Comparison of ENCODE assay signal across 1 cellular context in the genomic region with DNA sequence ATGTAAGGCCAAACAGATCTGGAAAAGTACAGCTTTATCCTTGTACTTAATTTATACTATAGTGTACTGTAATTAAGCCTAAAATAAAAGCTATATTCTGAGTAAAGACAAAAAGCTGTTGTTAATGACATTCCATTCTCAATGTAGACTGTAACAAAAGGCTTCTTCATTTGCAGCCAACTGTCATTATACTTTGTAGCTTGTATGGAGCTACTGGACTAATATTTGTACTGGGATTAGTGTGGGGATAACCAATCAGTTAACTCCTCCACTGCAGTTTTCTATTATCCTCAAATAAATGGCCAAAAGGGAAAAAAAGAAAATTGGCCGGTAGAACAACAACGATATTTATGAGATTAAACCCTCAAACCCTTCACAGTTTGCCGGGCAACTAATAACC.
TF ChIP-seq lines count a peak whose summit lies in the region.

No MANE protein-coding gene starts in this region.

TF ChIP-seq in HepG2, 621 proteins besides CTCF, POLR2A, EP300 and RAD21 (continued from another document and continues in another):
- TF ChIP-seq HOXA5 (CRISPR knock-in tag; IDR thresholded peaks at IDR 0.05) = peak; percentile 18; the same call in 1 of the 2 replicates
- TF ChIP-seq ZNF280D (CRISPR knock-in tag; IDR thresholded peaks at IDR 0.05) = peak; percentile 70
- 0 out of 2 replicates have a peak, but pooled peaks have one; percentile 18 for TF ChIP-seq ZNF317 (CRISPR knock-in tag; IDR thresholded peaks at IDR 0.05)
- TF ChIP-seq SMARCC2 (IDR thresholded peaks at IDR 0.05) = no peak
- no peak for TF ChIP-seq ZNF382 (CRISPR knock-in tag; IDR thresholded peaks at IDR 0.05; ENCODE audit: borderline replicate concordance)
- TF ChIP-seq ELF1 (CRISPR knock-in tag; IDR thresholded peaks at IDR 0.05) = 0 out of 2 replicates have a peak, but pooled peaks have one; percentile 8
- TF ChIP-seq MED1 (CRISPR knock-in tag; IDR thresholded peaks at IDR 0.05) = peak; percentile 70
- TF ChIP-seq, protein P1, sequence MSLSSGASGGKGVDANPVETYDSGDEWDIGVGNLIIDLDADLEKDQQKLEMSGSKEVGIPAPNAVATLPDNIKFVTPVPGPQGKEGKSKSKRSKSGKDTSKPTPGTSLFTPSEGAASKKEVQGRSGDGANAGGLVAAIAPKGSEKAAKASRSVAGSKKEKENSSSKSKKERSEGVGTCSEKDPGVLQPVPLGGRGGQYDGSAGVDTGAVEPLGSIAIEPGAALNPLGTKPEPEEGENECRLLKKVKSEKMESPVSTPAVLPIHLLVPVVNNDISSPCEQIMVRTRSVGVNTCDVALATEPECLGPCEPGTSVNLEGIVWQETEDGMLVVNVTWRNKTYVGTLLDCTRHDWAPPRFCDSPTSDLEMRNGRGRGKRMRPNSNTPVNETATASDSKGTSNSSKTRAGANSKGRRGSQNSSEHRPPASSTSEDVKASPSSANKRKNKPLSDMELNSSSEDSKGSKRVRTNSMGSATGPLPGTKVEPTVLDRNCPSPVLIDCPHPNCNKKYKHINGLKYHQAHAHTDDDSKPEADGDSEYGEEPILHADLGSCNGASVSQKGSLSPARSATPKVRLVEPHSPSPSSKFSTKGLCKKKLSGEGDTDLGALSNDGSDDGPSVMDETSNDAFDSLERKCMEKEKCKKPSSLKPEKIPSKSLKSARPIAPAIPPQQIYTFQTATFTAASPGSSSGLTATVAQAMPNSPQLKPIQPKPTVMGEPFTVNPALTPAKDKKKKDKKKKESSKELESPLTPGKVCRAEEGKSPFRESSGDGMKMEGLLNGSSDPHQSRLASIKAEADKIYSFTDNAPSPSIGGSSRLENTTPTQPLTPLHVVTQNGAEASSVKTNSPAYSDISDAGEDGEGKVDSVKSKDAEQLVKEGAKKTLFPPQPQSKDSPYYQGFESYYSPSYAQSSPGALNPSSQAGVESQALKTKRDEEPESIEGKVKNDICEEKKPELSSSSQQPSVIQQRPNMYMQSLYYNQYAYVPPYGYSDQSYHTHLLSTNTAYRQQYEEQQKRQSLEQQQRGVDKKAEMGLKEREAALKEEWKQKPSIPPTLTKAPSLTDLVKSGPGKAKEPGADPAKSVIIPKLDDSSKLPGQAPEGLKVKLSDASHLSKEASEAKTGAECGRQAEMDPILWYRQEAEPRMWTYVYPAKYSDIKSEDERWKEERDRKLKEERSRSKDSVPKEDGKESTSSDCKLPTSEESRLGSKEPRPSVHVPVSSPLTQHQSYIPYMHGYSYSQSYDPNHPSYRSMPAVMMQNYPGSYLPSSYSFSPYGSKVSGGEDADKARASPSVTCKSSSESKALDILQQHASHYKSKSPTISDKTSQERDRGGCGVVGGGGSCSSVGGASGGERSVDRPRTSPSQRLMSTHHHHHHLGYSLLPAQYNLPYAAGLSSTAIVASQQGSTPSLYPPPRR (CRISPR knock-in tag; IDR thresholded peaks at IDR 0.05; ENCODE audit: borderline replicate concordance) = peak; percentile 22; the same call in 1 of the 2 replicates
- no peak for TF ChIP-seq NFE2L1 (CRISPR knock-in tag; IDR thresholded peaks at IDR 0.05; ENCODE audit: borderline replicate concordance)
- no peak for TF ChIP-seq ATF7 (IDR thresholded peaks at IDR 0.05)
- TF ChIP-seq ATF7 (CRISPR knock-in tag; IDR thresholded peaks at IDR 0.05) = no peak
- TF ChIP-seq MYPOP (CRISPR knock-in tag; IDR thresholded peaks at IDR 0.05) = no peak; the same call in 1 of the 2 replicates
- no peak for TF ChIP-seq NBN (conservative IDR thresholded peaks at IDR 0.05)
- no peak for TF ChIP-seq SP2 (CRISPR knock-in tag; IDR thresholded peaks at IDR 0.05)
- no peak for TF ChIP-seq ZBED4 (CRISPR knock-in tag; IDR thresholded peaks at IDR 0.05; ENCODE audit: borderline replicate concordance)
- no peak for TF ChIP-seq ZBTB7A (CRISPR knock-in tag; IDR thresholded peaks at IDR 0.05)
- no peak for TF ChIP-seq ZBTB8A (CRISPR knock-in tag; IDR thresholded peaks at IDR 0.05; ENCODE audit: borderline replicate concordance, low read depth)
- no peak for TF ChIP-seq RFX5 (IDR thresholded peaks at IDR 0.05; ENCODE audit: low read depth, low read length)
- TF ChIP-seq ZC3H4 (CRISPR knock-in tag; IDR thresholded peaks at IDR 0.05; ENCODE audit: borderline replicate concordance) = no peak
- no peak for TF ChIP-seq ZBTB38 (CRISPR knock-in tag; IDR thresholded peaks at IDR 0.05)
- peak; percentile 29; the same call in 1 of the 2 replicates for TF ChIP-seq SAP130 (CRISPR knock-in tag; IDR thresholded peaks at IDR 0.05; ENCODE audit: low read depth)
- TF ChIP-seq ZNF883 (CRISPR knock-in tag; IDR thresholded peaks at IDR 0.05; ENCODE audit: not compliant biosample characterization) = no peak
- TF ChIP-seq ZNF326 (CRISPR knock-in tag; IDR thresholded peaks at IDR 0.05; ENCODE audit: borderline replicate concordance) = no peak
- TF ChIP-seq, protein P2, sequence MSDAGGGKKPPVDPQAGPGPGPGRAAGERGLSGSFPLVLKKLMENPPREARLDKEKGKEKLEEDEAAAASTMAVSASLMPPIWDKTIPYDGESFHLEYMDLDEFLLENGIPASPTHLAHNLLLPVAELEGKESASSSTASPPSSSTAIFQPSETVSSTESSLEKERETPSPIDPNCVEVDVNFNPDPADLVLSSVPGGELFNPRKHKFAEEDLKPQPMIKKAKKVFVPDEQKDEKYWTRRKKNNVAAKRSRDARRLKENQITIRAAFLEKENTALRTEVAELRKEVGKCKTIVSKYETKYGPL (CRISPR knock-in tag; IDR thresholded peaks at IDR 0.05) = no peak
- TF ChIP-seq ZBTB3 (CRISPR knock-in tag; IDR thresholded peaks at IDR 0.05; ENCODE audit: borderline replicate concordance, low read depth) = no peak
- TF ChIP-seq DNMT1 (CRISPR knock-in tag; IDR thresholded peaks at IDR 0.05) = no peak
- no peak for TF ChIP-seq ZNF75D (CRISPR knock-in tag; IDR thresholded peaks at IDR 0.05; ENCODE audit: borderline replicate concordance)
- TF ChIP-seq ZNF7 (CRISPR knock-in tag; IDR thresholded peaks at IDR 0.05) = no peak
- TF ChIP-seq, protein P3, sequence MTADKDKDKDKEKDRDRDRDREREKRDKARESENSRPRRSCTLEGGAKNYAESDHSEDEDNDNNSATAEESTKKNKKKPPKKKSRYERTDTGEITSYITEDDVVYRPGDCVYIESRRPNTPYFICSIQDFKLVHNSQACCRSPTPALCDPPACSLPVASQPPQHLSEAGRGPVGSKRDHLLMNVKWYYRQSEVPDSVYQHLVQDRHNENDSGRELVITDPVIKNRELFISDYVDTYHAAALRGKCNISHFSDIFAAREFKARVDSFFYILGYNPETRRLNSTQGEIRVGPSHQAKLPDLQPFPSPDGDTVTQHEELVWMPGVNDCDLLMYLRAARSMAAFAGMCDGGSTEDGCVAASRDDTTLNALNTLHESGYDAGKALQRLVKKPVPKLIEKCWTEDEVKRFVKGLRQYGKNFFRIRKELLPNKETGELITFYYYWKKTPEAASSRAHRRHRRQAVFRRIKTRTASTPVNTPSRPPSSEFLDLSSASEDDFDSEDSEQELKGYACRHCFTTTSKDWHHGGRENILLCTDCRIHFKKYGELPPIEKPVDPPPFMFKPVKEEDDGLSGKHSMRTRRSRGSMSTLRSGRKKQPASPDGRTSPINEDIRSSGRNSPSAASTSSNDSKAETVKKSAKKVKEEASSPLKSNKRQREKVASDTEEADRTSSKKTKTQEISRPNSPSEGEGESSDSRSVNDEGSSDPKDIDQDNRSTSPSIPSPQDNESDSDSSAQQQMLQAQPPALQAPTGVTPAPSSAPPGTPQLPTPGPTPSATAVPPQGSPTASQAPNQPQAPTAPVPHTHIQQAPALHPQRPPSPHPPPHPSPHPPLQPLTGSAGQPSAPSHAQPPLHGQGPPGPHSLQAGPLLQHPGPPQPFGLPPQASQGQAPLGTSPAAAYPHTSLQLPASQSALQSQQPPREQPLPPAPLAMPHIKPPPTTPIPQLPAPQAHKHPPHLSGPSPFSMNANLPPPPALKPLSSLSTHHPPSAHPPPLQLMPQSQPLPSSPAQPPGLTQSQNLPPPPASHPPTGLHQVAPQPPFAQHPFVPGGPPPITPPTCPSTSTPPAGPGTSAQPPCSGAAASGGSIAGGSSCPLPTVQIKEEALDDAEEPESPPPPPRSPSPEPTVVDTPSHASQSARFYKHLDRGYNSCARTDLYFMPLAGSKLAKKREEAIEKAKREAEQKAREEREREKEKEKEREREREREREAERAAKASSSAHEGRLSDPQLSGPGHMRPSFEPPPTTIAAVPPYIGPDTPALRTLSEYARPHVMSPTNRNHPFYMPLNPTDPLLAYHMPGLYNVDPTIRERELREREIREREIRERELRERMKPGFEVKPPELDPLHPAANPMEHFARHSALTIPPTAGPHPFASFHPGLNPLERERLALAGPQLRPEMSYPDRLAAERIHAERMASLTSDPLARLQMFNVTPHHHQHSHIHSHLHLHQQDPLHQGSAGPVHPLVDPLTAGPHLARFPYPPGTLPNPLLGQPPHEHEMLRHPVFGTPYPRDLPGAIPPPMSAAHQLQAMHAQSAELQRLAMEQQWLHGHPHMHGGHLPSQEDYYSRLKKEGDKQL (CRISPR knock-in tag; IDR thresholded peaks at IDR 0.05; ENCODE audit: low read depth) = peak; percentile 58; the same call in 1 of the 2 replicates
- peak; percentile 81 for TF ChIP-seq ASH2L (IDR thresholded peaks at IDR 0.05; ENCODE audit: insufficient read length, low read depth, low read length)
- no peak for TF ChIP-seq JUNB (CRISPR knock-in tag; IDR thresholded peaks at IDR 0.05; ENCODE audit: borderline replicate concordance)
- TF ChIP-seq ZNF484 (CRISPR knock-in tag; IDR thresholded peaks at IDR 0.05; ENCODE audit: borderline replicate concordance, low read depth) = no peak
- TF ChIP-seq CEBPG (CRISPR knock-in tag; IDR thresholded peaks at IDR 0.05) = 0 out of 2 replicates have a peak, but pooled peaks have one; percentile 2
- no peak for TF ChIP-seq NONO (IDR thresholded peaks at IDR 0.05)
- TF ChIP-seq NONO (CRISPR knock-in tag; conservative IDR thresholded peaks at IDR 0.05) = peak; percentile 43; the same call in 1 of the 2 replicates
- no peak for TF ChIP-seq KLF9 (CRISPR knock-in tag; IDR thresholded peaks at IDR 0.05; ENCODE audit: low read depth)
- no peak for TF ChIP-seq TSC22D2 (CRISPR knock-in tag; IDR thresholded peaks at IDR 0.05; ENCODE audit: borderline replicate concordance)
- TF ChIP-seq ZNF143 (CRISPR knock-in tag; IDR thresholded peaks at IDR 0.05) = no peak
- no peak for TF ChIP-seq ZNF337 (CRISPR knock-in tag; IDR thresholded peaks at IDR 0.05; ENCODE audit: borderline replicate concordance, low read depth)
- TF ChIP-seq, protein P4, sequence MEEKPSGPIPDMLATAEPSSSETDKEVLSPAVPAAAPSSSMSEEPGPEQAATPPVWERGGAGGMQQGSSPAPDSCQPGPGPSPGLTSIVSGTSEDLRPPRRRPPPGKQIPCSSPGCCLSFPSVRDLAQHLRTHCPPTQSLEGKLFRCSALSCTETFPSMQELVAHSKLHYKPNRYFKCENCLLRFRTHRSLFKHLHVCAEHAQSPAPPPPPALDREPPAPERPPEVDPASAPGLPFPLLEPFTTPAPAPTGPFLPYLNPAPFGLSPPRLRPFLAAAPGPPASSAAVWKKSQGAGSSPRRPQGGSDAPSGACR (CRISPR knock-in tag; IDR thresholded peaks at IDR 0.05) = no peak
- TF ChIP-seq ZNF670 (CRISPR knock-in tag; IDR thresholded peaks at IDR 0.05; ENCODE audit: borderline replicate concordance) = no peak
- no peak for TF ChIP-seq HIVEP1 (CRISPR knock-in tag; IDR thresholded peaks at IDR 0.05)
